Comparison of ENCODE assay signal across 17 cellular contexts in the genomic region with DNA sequence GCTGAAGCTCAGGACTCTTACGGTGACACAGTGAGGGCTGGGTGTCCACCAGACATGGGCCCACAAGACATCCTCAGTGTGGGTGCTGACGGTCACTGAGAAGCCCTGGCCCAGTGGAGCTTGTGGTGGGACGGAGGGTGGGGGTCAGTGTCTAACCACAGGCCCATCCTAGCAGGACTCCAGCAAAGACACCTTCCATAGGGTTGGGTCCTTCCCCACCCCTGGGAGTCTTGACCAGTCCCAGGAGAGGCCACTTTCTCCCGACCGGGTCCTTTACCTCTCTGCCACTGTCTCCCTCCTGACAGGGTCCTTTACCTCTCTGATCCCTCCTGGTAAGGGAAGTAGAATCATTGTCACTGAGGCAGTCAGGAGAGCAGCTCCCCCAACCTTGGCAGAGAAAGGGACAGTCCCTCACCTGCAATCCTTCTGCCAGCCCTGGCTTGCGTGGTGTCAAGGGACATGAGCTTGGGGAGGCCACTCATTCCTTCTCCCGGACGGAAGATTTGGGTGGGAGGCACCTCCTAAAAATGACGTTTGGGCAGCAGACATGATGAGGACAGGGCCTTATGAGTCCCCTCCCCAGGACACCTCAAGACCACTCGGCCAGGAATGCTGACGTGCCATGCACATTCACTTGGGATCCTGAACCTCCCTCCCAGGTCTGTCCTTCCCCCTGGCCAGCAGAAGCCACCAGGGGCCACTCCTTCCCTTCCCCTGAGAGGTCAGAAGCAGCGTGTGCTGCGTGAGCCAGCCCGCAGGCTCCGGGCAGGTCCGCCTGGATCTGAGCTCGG.
"Had no signal": no experiment of that assay in that cellular context is flagged by ENCODE, and none has a peak within 500 bp of the region (broad histone marks: within the 10 kb centered on the region; RNA-seq: fewer than 3 reads in every experiment).

No MANE protein-coding gene starts in this region.

- H3K9me3 Mint-ChIP-seq: activated CD8-positive, alpha-beta T cell treated with anti-CD3 and anti-CD28 coated beads for 36 hours; activated naive CD8-positive, alpha-beta T cell treated with anti-CD3 and anti-CD28 coated beads for 36 hours; activated T-cell treated with anti-CD3 and anti-CD28 coated beads, Interleukin-2, amount 50 U/mL, for 4 hours; brain; central memory CD8-positive, alpha-beta T cell; T-cell had no signal

- H3K9me3 ChIP-seq: neutrophil, right atrium auricular region, transverse colon had no signal

- H3K27me3 ChIP-seq: right atrium auricular region had no signal

- H3K36me3 Mint-ChIP-seq: activated naive CD8-positive, alpha-beta T cell treated with anti-CD3 and anti-CD28 coated beads for 36 hours; brain; T-cell had no signal

- H3K27ac ChIP-seq: neutrophil, right atrium auricular region, transverse colon had no signal

- H3K36me3 ChIP-seq: neutrophil, right atrium auricular region, transverse colon had no signal

- H3K4me3 ChIP-seq: lung, right atrium auricular region, transverse colon had no signal

- H3K4me1 Mint-ChIP-seq: activated CD4-positive, alpha-beta T cell treated with anti-CD3 and anti-CD28 coated beads for 36 hours; activated naive CD8-positive, alpha-beta T cell treated with anti-CD3 and anti-CD28 coated beads for 36 hours had no signal

- DNase-seq: activated naive CD8-positive, alpha-beta T cell treated with anti-CD3 and anti-CD28 coated beads for 36 hours; activated T-cell treated with anti-CD3 and anti-CD28 coated beads, Interleukin-2, amount 50 U/mL, for 4 hours; amygdala; effector CD8-positive, alpha-beta T cell; stimulated activated CD4-positive, alpha-beta T cell treated with anti-CD3 and anti-CD28 coated beads, Interleukin-4, amount 100 ng/mL, for 1 hour; stimulated activated naive CD4-positive, alpha-beta T cell treated with Interleukin-2 at 50 U/mL for 16 hours; substantia nigra; T-helper 9 cell; transverse colon had no signal

- H3K27ac Mint-ChIP-seq: activated CD4-positive, alpha-beta T cell treated with anti-CD3 and anti-CD28 coated beads for 36 hours; activated CD8-positive, alpha-beta T cell treated with anti-CD3 and anti-CD28 coated beads for 36 hours; activated naive CD8-positive, alpha-beta T cell treated with anti-CD3 and anti-CD28 coated beads for 36 hours; brain; T-cell had no signal

- H3K4me3 Mint-ChIP-seq: activated CD4-positive, alpha-beta T cell treated with anti-CD3 and anti-CD28 coated beads for 36 hours; activated CD8-positive, alpha-beta T cell treated with anti-CD3 and anti-CD28 coated beads for 36 hours; activated naive CD8-positive, alpha-beta T cell treated with anti-CD3 and anti-CD28 coated beads for 36 hours; activated T-cell treated with anti-CD3 and anti-CD28 coated beads, Interleukin-2, amount 50 U/mL, for 4 hours; brain; central memory CD8-positive, alpha-beta T cell; T-cell had no signal
